In genomic region chr19:38247126-38247525, GRCh38 we compare ENCODE assay signal across 27 cellular contexts. TPM values are rescaled to one million over a fixed set of nuclear protein-coding genes. Genes with fewer than 3 reads are reported as not detected.
DNase-seq lines count a peak whose midpoint lies in the region; ATAC-seq and TF ChIP-seq lines count a peak whose summit lies in the region.
"Had no signal": no experiment of that assay in that cellular context is flagged by ENCODE, and none has a peak within 500 bp of the region (broad histone marks: within the 10 kb centered on the region; RNA-seq: fewer than 3 reads in every experiment).

No MANE protein-coding gene starts in this region.

- H3K4me3 ChIP-seq in coronary artery (peak overlapping the region; percentile 44), lower lobe of right lung (no peak overlapping the region), transverse colon (no peak overlapping the region)
- H3K4me3 ChIP-seq: heart left ventricle, MG63, SJCRH30, skin epidermis had no signal

- no peak for TF ChIP-seq POLR2A in transverse colon (IDR thresholded peaks at IDR 0.05)

- H3K27me3 ChIP-seq in lower lobe of right lung (ENCODE audit: low read depth) (no peaks in the 10 kb centered on the region), transverse colon (no peaks in the 10 kb centered on the region)
- H3K27me3 ChIP-seq: heart left ventricle, MG63, SJCRH30 had no signal

- no peaks in the 10 kb centered on the region for H3K27me3 Mint-ChIP-seq in activated T-helper 1 cell treated with anti-CD3 and anti-CD28 coated beads, Interleukin-12 subunit alpha, Interleukin-12 subunit beta, Interleukin-2, Interleukin-4 antibody, amounts not matched to agents 30 ng/mL and 10 ng/mL and 1 ng/mL, durations not matched to agents 14 hours and 24 hours and 36 hours (ENCODE audit: insufficient read depth)

- DNase-seq in NCI-H2171 treated with DMSO at 0.1 percent for 48 hours (lab: John Stamatoyannopoulos, UW) (peak; percentile 21), NCI-H2171 (lab: John Stamatoyannopoulos, UW) (no peak), coronary artery (ENCODE audit: low spot score) (no peak), lower lobe of right lung (no peak), transverse colon (no peak), NCI-H1436 (lab: John Stamatoyannopoulos, UW) (no peak), HPDE6-E6E7 (ENCODE audit: extremely low spot score) (no peak)
- no peak for DNase-seq in activated T-helper 1 cell treated with anti-CD3 and anti-CD28 coated beads, Interleukin-12 subunit alpha, Interleukin-12 subunit beta, Interleukin-2, Interleukin-4 antibody, amounts not matched to agents 30 ng/mL and 10 ng/mL and 1 ng/mL, durations not matched to agents 14 hours and 24 hours and 36 hours (ENCODE audit: low spot score)
- DNase-seq: activated CD4-positive, alpha-beta T cell treated with anti-CD3 and anti-CD28 coated beads, Interleukin-2, amount 50 U/mL, for 1 hour; activated gamma-delta T cell treated with Interleukin-2 at 50 U/mL for 16 hours; effector CD4-positive, alpha-beta T cell; erythroblast; heart left ventricle; left colon; NCI-H1694; nephron progenitor cell; posterior cingulate gyrus; SJCRH30; stimulated activated CD4-positive, alpha-beta T cell treated with anti-CD3 and anti-CD28 coated beads, Interleukin-2, amount 100 ng/mL, for 24 hours; stimulated activated naive CD4-positive, alpha-beta T cell; T-helper 17 cell had no signal

- TF ChIP-seq EP300 in transverse colon (IDR thresholded peaks at IDR 0.05; ENCODE audit: low read depth), result no peak

- no peaks in the 10 kb centered on the region for H3K9me3 Mint-ChIP-seq in activated T-helper 1 cell treated with anti-CD3 and anti-CD28 coated beads, Interleukin-12 subunit alpha, Interleukin-12 subunit beta, Interleukin-2, Interleukin-4 antibody, amounts not matched to agents 30 ng/mL and 10 ng/mL and 1 ng/mL, durations not matched to agents 14 hours and 24 hours and 36 hours
- H3K9me3 Mint-ChIP-seq: IgD-negative memory B cell, nephron progenitor cell had no signal

- H3K9me3 ChIP-seq in lower lobe of right lung (no peaks in the 10 kb centered on the region), transverse colon (no peaks in the 10 kb centered on the region)
- H3K9me3 ChIP-seq: heart left ventricle, MG63, SJCRH30 had no signal

- 0 to 64% methylated on average over 1 to 5 of the region's 5 CpGs for WGBS in transverse colon (ENCODE audit: low coverage in 1 of 2), 2 donors

- no peak for ATAC-seq in lower lobe of right lung
- ATAC-seq: heart left ventricle, left colon, T-helper 17 cell had no signal

- H3K36me3 Mint-ChIP-seq in activated T-helper 1 cell treated with anti-CD3 and anti-CD28 coated beads, Interleukin-12 subunit alpha, Interleukin-12 subunit beta, Interleukin-2, Interleukin-4 antibody, amounts not matched to agents 30 ng/mL and 10 ng/mL and 1 ng/mL, durations not matched to agents 14 hours and 24 hours and 36 hours (ENCODE audit: low read depth), result peaks cover 4% of the 10 kb centered on the region

- peaks cover 35% of the 10 kb centered on the region for H3K4me1 ChIP-seq in lower lobe of right lung
- peaks cover 26 to 67% (median 41%) of the 10 kb centered on the region in 4 donors for H3K4me1 ChIP-seq in transverse colon

- peaks cover 19% of the 10 kb centered on the region for H3K4me1 Mint-ChIP-seq in activated T-helper 1 cell treated with anti-CD3 and anti-CD28 coated beads, Interleukin-12 subunit alpha, Interleukin-12 subunit beta, Interleukin-2, Interleukin-4 antibody, amounts not matched to agents 30 ng/mL and 10 ng/mL and 1 ng/mL, durations not matched to agents 14 hours and 24 hours and 36 hours (ENCODE audit: low read depth)

- H3K27ac ChIP-seq in coronary artery (peak overlapping the region; percentile 84 to 93), lower lobe of right lung (peak overlapping the region; percentile 60), transverse colon (peak overlapping the region; percentile 62 to 88 (median 68))
- H3K27ac ChIP-seq: 22Rv1, HL-60, SJCRH30, skin epidermis had no signal

- H3K4me3 Mint-ChIP-seq in activated T-helper 1 cell treated with anti-CD3 and anti-CD28 coated beads, Interleukin-12 subunit alpha, Interleukin-12 subunit beta, Interleukin-2, Interleukin-4 antibody, amounts not matched to agents 30 ng/mL and 10 ng/mL and 1 ng/mL, durations not matched to agents 14 hours and 24 hours and 36 hours, result no peak overlapping the region
- H3K4me3 Mint-ChIP-seq: IgD-negative memory B cell, nephron progenitor cell, T-helper 17 cell had no signal

- in situ Hi-C loops in transverse colon (cut with MboI; ENCODE audit: low pct_ligation_motif_present in 1 of 4, low pct_unique_long_range_greater_than_20kb in 1 of 4, low sequenced_read_pairs in 3 of 4), result loop anchor here in 2 of 4 donors (10.0 to 25.0 kb wide), 2 partner anchors 78 to 360 kb away; no protein-coding TSS in a partner anchor

- no peaks in the 10 kb centered on the region for H3K36me3 ChIP-seq in lower lobe of right lung
- H3K36me3 ChIP-seq in transverse colon, result no peaks in the 10 kb centered on the region
- H3K36me3 ChIP-seq: heart left ventricle, MG63, SJCRH30 had no signal

- no peak overlapping the region for H3K27ac Mint-ChIP-seq in activated T-helper 1 cell treated with anti-CD3 and anti-CD28 coated beads, Interleukin-12 subunit alpha, Interleukin-12 subunit beta, Interleukin-2, Interleukin-4 antibody, amounts not matched to agents 30 ng/mL and 10 ng/mL and 1 ng/mL, durations not matched to agents 14 hours and 24 hours and 36 hours
- H3K27ac Mint-ChIP-seq: IgD-negative memory B cell, nephron progenitor cell, T-helper 17 cell had no signal

- TF ChIP-seq CTCF in coronary artery (IDR thresholded peaks at IDR 0.05) (no peak), lower lobe of right lung (IDR thresholded peaks at IDR 0.05) (no peak), transverse colon (IDR thresholded peaks at IDR 0.05) (no peak)

- intact Hi-C loops in lower lobe of right lung (cut with DNase I) (no loop called here), transverse colon (cut with DNase I; ENCODE audit: low total_unique reads) (no loop called here)
- intact Hi-C loops in activated T-helper 1 cell treated with anti-CD3 and anti-CD28 coated beads, Interleukin-12 subunit alpha, Interleukin-12 subunit beta, Interleukin-2, Interleukin-4 antibody, amounts not matched to agents 30 ng/mL and 10 ng/mL and 1 ng/mL, durations not matched to agents 14 hours and 24 hours and 36 hours (cut with micrococcal nuclease), result no loop called here

RNA-seq across cellular contexts. Expression of gene PPP1R14A, which starts 9.0 kb away (rescaled TPM):
- total RNA-seq in lower lobe of right lung (65.0 TPM), transverse colon (100 to 1,000 TPM in 2 of 4 donors, 10 to 100 TPM in 2; 41.5 to 116 (median 80.0) TPM)
- 65.1 and 66.9 TPM in 2 replicates for total RNA-seq in activated T-helper 1 cell treated with anti-CD3 and anti-CD28 coated beads, Interleukin-12 subunit alpha, Interleukin-12 subunit beta, Interleukin-2, Interleukin-4 antibody, amounts not matched to agents 30 ng/mL and 10 ng/mL and 1 ng/mL, durations not matched to agents 14 hours and 24 hours and 36 hours
- total RNA-seq: Daoy had no signal

RNA-seq across cellular contexts. Expression of gene SPINT2, which starts 17.2 kb away (rescaled TPM):
- 202 TPM for total RNA-seq in lower lobe of right lung
- 1,000 to 10,000 TPM in 2 of 4 donors, 100 to 1,000 TPM in 2; 396 to 1,376 (median 946) TPM for total RNA-seq in transverse colon
- 79.6 and 86.8 TPM in 2 replicates for total RNA-seq in activated T-helper 1 cell treated with anti-CD3 and anti-CD28 coated beads, Interleukin-12 subunit alpha, Interleukin-12 subunit beta, Interleukin-2, Interleukin-4 antibody, amounts not matched to agents 30 ng/mL and 10 ng/mL and 1 ng/mL, durations not matched to agents 14 hours and 24 hours and 36 hours

RNA-seq across cellular contexts. Expression of gene DPF1, which starts 23.1 kb away (rescaled TPM):
- not detected for total RNA-seq in lower lobe of right lung
- total RNA-seq in transverse colon, result not detected
- total RNA-seq in activated T-helper 1 cell treated with anti-CD3 and anti-CD28 coated beads, Interleukin-12 subunit alpha, Interleukin-12 subunit beta, Interleukin-2, Interleukin-4 antibody, amounts not matched to agents 30 ng/mL and 10 ng/mL and 1 ng/mL, durations not matched to agents 14 hours and 24 hours and 36 hours, result 1.4 and 1.7 TPM in 2 replicates
- total RNA-seq: left colon, T-helper 17 cell had no signal

RNA-seq across cellular contexts. Expression of gene C19orf33, which starts 56.9 kb away (rescaled TPM):
- total RNA-seq in lower lobe of right lung, result 35.6 TPM
- total RNA-seq in transverse colon, result 1,000 to 10,000 TPM in 1 of 4 donors, 100 to 1,000 TPM in 2, 10 to 100 TPM in 1; 76.0 to 1,160 (median 338) TPM
- total RNA-seq in activated T-helper 1 cell treated with anti-CD3 and anti-CD28 coated beads, Interleukin-12 subunit alpha, Interleukin-12 subunit beta, Interleukin-2, Interleukin-4 antibody, amounts not matched to agents 30 ng/mL and 10 ng/mL and 1 ng/mL, durations not matched to agents 14 hours and 24 hours and 36 hours, result 0.71 TPM in 1 of 2 replicates, not detected in the other
- total RNA-seq: SJCRH30 had no signal
